19 cellular contexts compared by ENCODE assay signal in the genomic region with DNA sequence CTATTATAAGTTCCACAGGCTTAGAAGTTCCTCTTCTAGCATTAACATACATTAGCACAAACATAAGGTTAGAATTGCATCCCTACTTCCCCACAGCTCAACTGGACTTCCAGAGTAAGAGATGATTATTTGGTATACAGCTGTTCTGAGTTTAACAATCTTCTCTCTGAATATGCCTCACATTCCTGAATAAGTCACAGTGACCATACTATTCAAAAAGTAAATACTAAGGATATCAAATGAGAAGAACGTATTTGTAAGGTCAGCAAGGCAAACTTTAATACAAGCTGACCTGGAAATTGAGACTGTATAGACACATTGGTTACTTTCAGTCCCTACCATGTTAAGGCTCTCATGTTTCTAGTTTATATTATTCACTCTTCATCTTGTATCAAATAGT. TPM values are rescaled to one million over a fixed set of nuclear protein-coding genes. Genes with fewer than 3 reads are reported as not detected.
DNase-seq lines count a peak whose midpoint lies in the region; ATAC-seq, FAIRE-seq and TF ChIP-seq lines count a peak whose summit lies in the region.
"Had no signal": no experiment of that assay in that cellular context is flagged by ENCODE, and none has a peak within 500 bp of the region (broad histone marks: within the 10 kb centered on the region; RNA-seq: fewer than 3 reads in every experiment).

No MANE protein-coding gene starts in this region.

- H4K5ac ChIP-seq in IMR-90 (ENCODE audit: low read depth, low read length): no peak overlapping the region
- H4K5ac ChIP-seq in H1 (ENCODE audit: insufficient read length, low read depth, low read length): no peak overlapping the region

- H3K23me2 ChIP-seq in H1 (ENCODE audit: low read depth, low read length): no peaks in the 10 kb centered on the region

- H3K4me1 ChIP-seq in HepG2 (ENCODE audit: insufficient read depth, low read length) (peaks cover 33% of the 10 kb centered on the region), right lobe of liver (peaks cover 0 to 8% (median 0%) of the 10 kb centered on the region in 4 donors), IMR-90 (ENCODE audit: control insufficient read depth, insufficient read depth, low read length) (peaks cover 10% of the 10 kb centered on the region), H1 (replicated peaks in 1 of 4; ENCODE audit: control insufficient read depth in 3 of 4, insufficient read depth in 4 of 4, low read length in 3 of 4) (peaks cover 3 to 15% (median 7%) of the 10 kb centered on the region in 4 experiments), ascending aorta (no peaks in the 10 kb centered on the region), tibial nerve (peaks cover 0 to 3% (median 0%) of the 10 kb centered on the region in 4 donors)

- H2BK20ac ChIP-seq in IMR-90 (ENCODE audit: low read depth, low read length): 0 out of 2 replicates have a peak overlapping the region, but pooled peaks have one; percentile 36
- H2BK20ac ChIP-seq in H1 (ENCODE audit: low read length): no peak overlapping the region

- 70% methylated on average over 1 of the region's 1 CpG for WGBS in HepG2 (ENCODE audit: low lambda C conversion rate)
- 67% methylated on average over 1 of the region's 1 CpG for WGBS in right lobe of liver (ENCODE audit: insufficient coverage, low coverage, low lambda C conversion rate, missing lambda C conversion rate)
- no CpG with 5 or more reads among the region's 1 CpG for WGBS in IMR-90 (ENCODE audit: extremely low coverage in 2 of 2, insufficient read length in 1 of 2), 2 experiments
- 82% methylated on average over 1 of the region's 1 CpG; no CpG with 5 or more reads in 1 of the 2 experiments for WGBS in H1 (ENCODE audit: extremely low coverage in 1 of 2, insufficient coverage in 1 of 2, insufficient read length in 1 of 2, insufficient replicate concordance in 2 of 2, low coverage in 1 of 2, low lambda C conversion rate in 2 of 2, missing lambda C conversion rate in 1 of 2), 2 experiments
- WGBS in tibial nerve, 2 donors: 53 to 66% methylated on average over 1 of the region's 1 CpG

- no peak overlapping the region for H3K27ac Mint-ChIP-seq in activated naive CD8-positive, alpha-beta T cell treated with anti-CD3 and anti-CD28 coated beads, Interleukin-2, amount 50 U/mL, for 24 hours

- DNase-seq in HepG2 (ENCODE audit: low spot score) (no peak), right lobe of liver (no peak), IMR-90 (peak; percentile 82), H1 (ENCODE audit: low read depth in 1 of 2, low spot score in 2 of 2) (no peak), ascending aorta (ENCODE audit: low spot score in 2 of 2) (no peak), tibial nerve (ENCODE audit: low spot score in 2 of 2) (no peak)
- DNase-seq in activated naive CD8-positive, alpha-beta T cell treated with anti-CD3 and anti-CD28 coated beads, Interleukin-2, amount 50 U/mL, for 24 hours: no peak
- DNase-seq: C1 segment of cervical spinal cord, DND-41, H9, KBM-7, NCI-H1048, NCI-H146, NCI-H2081, NCI-H510A, NCI-H774 had no signal

- TF ChIP-seq POLR2A in HepG2 (IDR thresholded peaks at IDR 0.05; ENCODE audit: insufficient read depth in 1 of 2, low read depth in 2 of 2, low read length in 2 of 2) (no peak), right lobe of liver (IDR thresholded peaks at IDR 0.05) (no peak), IMR-90 (IDR thresholded peaks at IDR 0.05; ENCODE audit: low read depth, low read length) (no peak), H1 (IDR thresholded peaks at IDR 0.05; ENCODE audit: control extremely low read depth in 1 of 2, low read depth in 2 of 2, low read length in 2 of 2) (no peak), tibial nerve (IDR thresholded peaks at IDR 0.05) (no peak)

- H3K9ac ChIP-seq in HepG2 (ENCODE audit: insufficient read depth, low read depth, low read length): no peak overlapping the region
- no peak overlapping the region for H3K9ac ChIP-seq in IMR-90 (ENCODE audit: low read depth, low read length)
- H3K9ac ChIP-seq in H1 (replicated peaks in 1 of 4; ENCODE audit: extremely low read depth in 1 of 4, low read depth in 3 of 4, low read length in 3 of 4): no peak overlapping the region

- BruUV-seq in HepG2 (replicated peaks; lab: Mats Ljungman, UMichigan): no TSS peak
- no TSS peak for BruUV-seq in IMR-90 (replicated peaks; lab: Mats Ljungman, UMichigan)

- TF ChIP-seq RAD21 in HepG2 (CRISPR knock-in tag; IDR thresholded peaks at IDR 0.05): no peak
- no peak for TF ChIP-seq RAD21 in IMR-90 (IDR thresholded peaks at IDR 0.05; ENCODE audit: low read length)
- TF ChIP-seq RAD21 in H1 (IDR thresholded peaks at IDR 0.05 in 1 of 2, conservative IDR thresholded peaks at IDR 0.05 in 1 of 2; ENCODE audit: low read depth in 2 of 2, low read length in 2 of 2): no peak

- H3K36me3 Mint-ChIP-seq in activated naive CD8-positive, alpha-beta T cell treated with anti-CD3 and anti-CD28 coated beads, Interleukin-2, amount 50 U/mL, for 24 hours (ENCODE audit: low read depth): no peaks in the 10 kb centered on the region

- H3K9me3 ChIP-seq in HepG2 (ENCODE audit: low read length) (no peaks in the 10 kb centered on the region), right lobe of liver (no peaks in the 10 kb centered on the region), IMR-90 (ENCODE audit: control insufficient read depth, insufficient read depth, low read length) (no peaks in the 10 kb centered on the region), H1 (ENCODE audit: insufficient read depth in 2 of 2, low read depth in 1 of 2, low read length in 1 of 2) (no peaks in the 10 kb centered on the region), ascending aorta (no peaks in the 10 kb centered on the region), tibial nerve (no peaks in the 10 kb centered on the region)
- H3K9me3 ChIP-seq: SJSA1 had no signal

- H3K36me3 ChIP-seq in HepG2 (replicated peaks in 1 of 2; ENCODE audit: control insufficient read depth in 1 of 2, insufficient read depth in 2 of 2, low read length in 2 of 2) (no peaks in the 10 kb centered on the region; a peak in 1 of 5 replicates), right lobe of liver (no peaks in the 10 kb centered on the region), IMR-90 (ENCODE audit: control insufficient read depth, insufficient read depth, low read length) (no peaks in the 10 kb centered on the region), H1 (ENCODE audit: control insufficient read depth in 2 of 4, insufficient read depth in 4 of 4, low read length in 3 of 4) (no peaks in the 10 kb centered on the region), ascending aorta (no peaks in the 10 kb centered on the region), tibial nerve (no peaks in the 10 kb centered on the region)
- H3K36me3 ChIP-seq: SJSA1 had no signal

- H3K79me2 ChIP-seq in HepG2 (ENCODE audit: insufficient read depth, low read length) (peaks cover 75% of the 10 kb centered on the region), H1 (ENCODE audit: control insufficient read depth in 1 of 2, insufficient read depth in 2 of 2, low read length in 2 of 2) (peaks cover 0 to 91% of the 10 kb centered on the region in 2 experiments; a peak in 2 of 4 replicates)

- H4K91ac ChIP-seq in IMR-90 (ENCODE audit: insufficient read depth, low read depth, low read length) (0 out of 2 replicates have a peak overlapping the region, but pooled peaks have one; percentile 1), H1 (replicated peaks; ENCODE audit: insufficient read length, low read length) (no peak overlapping the region)

- H3K4me2 ChIP-seq in HepG2 (ENCODE audit: low read depth, low read length) (no peak overlapping the region), IMR-90 (ENCODE audit: low read depth, low read length) (peak overlapping the region; percentile 48; the same call in 1 of the 2 replicates), H1 (ENCODE audit: insufficient read depth in 1 of 2, low read depth in 2 of 2, low read length in 2 of 2) (no peak overlapping the region)

- H3K18ac ChIP-seq in IMR-90 (ENCODE audit: low read depth, low read length) (no peak overlapping the region), H1 (ENCODE audit: extremely low read depth, low read length) (no peak overlapping the region)

- H2BK5ac ChIP-seq in IMR-90 (ENCODE audit: low read depth, low read length, poor library complexity, severe bottlenecking) (peak overlapping the region; percentile 64), H1 (ENCODE audit: low read depth, low read length) (no peak overlapping the region)

- no peak overlapping the region for H2AK5ac ChIP-seq in IMR-90 (ENCODE audit: low read depth, low read length)
- H2AK5ac ChIP-seq in H1 (ENCODE audit: low read depth, low read length): no peak overlapping the region

- dilution Hi-C loops in IMR-90 (cut with HindIII; ENCODE audit: low sequenced_read_pairs, unreplicated experiment): no loop called here

- H4K8ac ChIP-seq in IMR-90 (ENCODE audit: low read depth in 2 of 2, low read length in 2 of 2): peak overlapping the region in 1 of 2 experiments; percentile 42; a peak in 1 of 4 replicates
- H4K8ac ChIP-seq in H1 (ENCODE audit: extremely low read depth, insufficient read depth, low read length): no peak overlapping the region

- H3K79me1 ChIP-seq in IMR-90 (ENCODE audit: low read depth in 1 of 2, low read length in 2 of 2) (no peaks in the 10 kb centered on the region), H1 (ENCODE audit: low read depth, low read length) (0 out of 2 replicates have a peak, but pooled peaks cover 6% of the 10 kb centered on the region)

- H3K27ac ChIP-seq in HepG2 (ENCODE audit: extremely low read length, insufficient read depth, low read length): no peak overlapping the region
- no peak overlapping the region for H3K27ac ChIP-seq in right lobe of liver
- H3K27ac ChIP-seq in IMR-90 (ENCODE audit: insufficient read depth, low read length): peak overlapping the region; percentile 57; the same call in 1 of the 2 replicates
- H3K27ac ChIP-seq in H1 (ENCODE audit: low read depth, low read length): no peak overlapping the region
- H3K27ac ChIP-seq in ascending aorta: no peak overlapping the region
- H3K27ac ChIP-seq in tibial nerve: no peak overlapping the region
- H3K27ac ChIP-seq: SJSA1 had no signal

- H2AK9ac ChIP-seq in IMR-90 (replicated peaks; ENCODE audit: low read depth, low read length, poor library complexity): no peak overlapping the region

- no peak overlapping the region for H2BK120ac ChIP-seq in IMR-90 (ENCODE audit: low read depth, low read length)
- no peak overlapping the region for H2BK120ac ChIP-seq in H1 (replicated peaks; ENCODE audit: low read depth, low read length)

- H3K4me3 ChIP-seq in HepG2 (replicated peaks in 1 of 3; ENCODE audit: insufficient read depth in 1 of 3, low read depth in 2 of 3, low read length in 3 of 3) (no peak overlapping the region), right lobe of liver (no peak overlapping the region), IMR-90 (ENCODE audit: insufficient read depth, low read depth, low read length) (no peak overlapping the region), H1 (ENCODE audit: extremely low read depth in 1 of 4, insufficient read depth in 2 of 4, low read depth in 3 of 4, low read length in 4 of 4) (no peak overlapping the region), ascending aorta (no peak overlapping the region), tibial nerve (no peak overlapping the region)
- H3K4me3 ChIP-seq: SJSA1 had no signal

- H3K27me3 ChIP-seq in HepG2 (ENCODE audit: control insufficient read depth in 1 of 2, insufficient read depth in 2 of 2, low read length in 2 of 2): no peaks in the 10 kb centered on the region
- H3K27me3 ChIP-seq in right lobe of liver: no peaks in the 10 kb centered on the region
- H3K27me3 ChIP-seq in IMR-90 (ENCODE audit: control insufficient read depth, insufficient read depth, low read length): no peaks in the 10 kb centered on the region; the same call in 1 of the 2 replicates
- no peaks in the 10 kb centered on the region for H3K27me3 ChIP-seq in H1 (replicated peaks in 1 of 4; ENCODE audit: control insufficient read depth in 3 of 4, extremely low read depth in 1 of 4, insufficient read depth in 3 of 4, low read length in 3 of 4)
- H3K27me3 ChIP-seq in ascending aorta: no peaks in the 10 kb centered on the region
- H3K27me3 ChIP-seq in tibial nerve: no peaks in the 10 kb centered on the region
- H3K27me3 ChIP-seq: SJSA1 had no signal

- peaks cover 27% of the 10 kb centered on the region for H3K27me3 Mint-ChIP-seq in activated naive CD8-positive, alpha-beta T cell treated with anti-CD3 and anti-CD28 coated beads, Interleukin-2, amount 50 U/mL, for 24 hours

- POLR2A ChIA-PET in HepG2 (lab: Yijun Ruan, JAX): no interaction called here
- POLR2A ChIA-PET in IMR-90 (lab: Charles Lee; ENCODE audit: unreplicated experiment): no interaction called here
- POLR2A ChIA-PET in H1 (lab: Charles Lee; ENCODE audit: partially characterized antibody): interaction anchor here (1.2 to 2.1 kb wide), 2 partner anchors 23 to 30 kb away, joined by 3 to 8 read pairs; no protein-coding TSS in a partner anchor

- no peaks in the 10 kb centered on the region; the same call in none of the 2 replicates for H3K9me1 ChIP-seq in IMR-90 (ENCODE audit: insufficient read depth, low read length)

- H3K4me3 Mint-ChIP-seq in activated naive CD8-positive, alpha-beta T cell treated with anti-CD3 and anti-CD28 coated beads, Interleukin-2, amount 50 U/mL, for 24 hours: no peak overlapping the region
- H3K4me3 Mint-ChIP-seq: H9 had no signal

- H3K4me1 Mint-ChIP-seq in activated naive CD8-positive, alpha-beta T cell treated with anti-CD3 and anti-CD28 coated beads, Interleukin-2, amount 50 U/mL, for 24 hours: peaks cover 6% of the 10 kb centered on the region

- H4K20me1 ChIP-seq in HepG2 (ENCODE audit: insufficient read depth, low read length): peaks cover 3% of the 10 kb centered on the region; the same call in 1 of the 2 replicates
- H4K20me1 ChIP-seq in IMR-90 (ENCODE audit: insufficient read depth, low read length): peaks cover 5% of the 10 kb centered on the region; the same call in 1 of the 2 replicates
- peaks cover 0 to 3% of the 10 kb centered on the region in 2 experiments for H4K20me1 ChIP-seq in H1 (replicated peaks in 1 of 2; ENCODE audit: control insufficient read depth in 1 of 2, insufficient read depth in 2 of 2, low read length in 2 of 2)

- no peak for TF ChIP-seq EP300 in HepG2 (IDR thresholded peaks at IDR 0.05; ENCODE audit: low read depth in 2 of 2, low read length in 2 of 2)
- TF ChIP-seq EP300 in HepG2 (CRISPR knock-in tag; IDR thresholded peaks at IDR 0.05; ENCODE audit: borderline replicate concordance): no peak
- TF ChIP-seq EP300 in H1 (IDR thresholded peaks at IDR 0.05; ENCODE audit: borderline replicate concordance in 1 of 2, low read depth in 2 of 2, low read length in 2 of 2): no peak
- no peak for TF ChIP-seq EP300 in tibial nerve (IDR thresholded peaks at IDR 0.05)

- intact Hi-C loops in HepG2 (cut with micrococcal nuclease; ENCODE audit: unreplicated experiment): no loop called here
- intact Hi-C loops in right lobe of liver (cut with DNase I): no loop called here
- intact Hi-C loops in IMR-90 (cut with micrococcal nuclease): loop anchor here (5.0 kb wide), 2 partner anchors 198 to 333 kb away; a partner anchor contains a TSS
- intact Hi-C loops in ascending aorta (cut with DNase I): loop anchor here (10.0 kb wide), 1 partner anchor 725 kb away; no protein-coding TSS in a partner anchor

- no peak for ATAC-seq in HepG2
- ATAC-seq in right lobe of liver: no peak
- peak; percentile 84 for ATAC-seq in IMR-90 (ENCODE audit: low read depth)
- ATAC-seq in activated naive CD8-positive, alpha-beta T cell treated with anti-CD3 and anti-CD28 coated beads, Interleukin-2, amount 50 U/mL, for 24 hours: no peak

- in situ Hi-C loops in HepG2 (cut with HindIII; ENCODE audit: extremely low pct_ligation_motif_present, low pct_unique_long_range_greater_than_20kb) (no loop called here), IMR-90 (cut with MboI; ENCODE audit: low sequenced_read_pairs) (loop anchor here (10.0 kb wide), 1 partner anchor 335 kb away; a partner anchor contains a TSS)

- H3K9me3 Mint-ChIP-seq in activated naive CD8-positive, alpha-beta T cell treated with anti-CD3 and anti-CD28 coated beads, Interleukin-2, amount 50 U/mL, for 24 hours: no peaks in the 10 kb centered on the region
- H3K9me3 Mint-ChIP-seq: H9 had no signal

- H3K4ac ChIP-seq in IMR-90 (ENCODE audit: low read depth, low read length) (no peak overlapping the region), H1 (replicated peaks; ENCODE audit: insufficient read length, low read depth, low read length) (no peak overlapping the region)

- no peak overlapping the region for H2BK12ac ChIP-seq in H1 (ENCODE audit: low read depth, low read length)

- no peak overlapping the region for H3K23ac ChIP-seq in IMR-90 (ENCODE audit: low read depth, low read length)
- no peak overlapping the region for H3K23ac ChIP-seq in H1 (ENCODE audit: insufficient read length)

- CTCF ChIA-PET in HepG2 (lab: Yijun Ruan, JAX; ENCODE audit: low intra/inter-chr PET ratio, low total read pairs): no interaction called here
- CTCF ChIA-PET in IMR-90 (lab: Yijun Ruan, JAX): interaction anchor here (1.0 to 1.2 kb wide), 2 partner anchors 10 to 38 kb away, joined by 3 to 4 read pairs; no protein-coding TSS in a partner anchor
- CTCF ChIA-PET in H1 (lab: Charles Lee; ENCODE audit: partially characterized antibody): interaction anchor here (0.6 to 2.5 kb wide), 4 partner anchors 12 to 38 kb away, joined by 3 to 7 read pairs (median 4); no protein-coding TSS in a partner anchor

- H2BK15ac ChIP-seq in IMR-90 (ENCODE audit: low read depth, low read length): no peak overlapping the region
- H2BK15ac ChIP-seq in H1 (ENCODE audit: low read length): no peak overlapping the region

- FAIRE-seq in HepG2 (lab: Jason Lieb, UNC): no peak
- FAIRE-seq in H1 (lab: Jason Lieb, UNC): peak; percentile 24
- FAIRE-seq: A204.1, GM19239 had no signal

- H3K56ac ChIP-seq in IMR-90 (ENCODE audit: extremely low read depth, insufficient read depth, low read length) (no peak overlapping the region), H1 (replicated peaks; ENCODE audit: insufficient read length, low read depth, low read length) (no peak overlapping the region)

- H3K14ac ChIP-seq in IMR-90 (replicated peaks; ENCODE audit: low read depth, low read length) (no peak overlapping the region), H1 (ENCODE audit: insufficient read length) (no peak overlapping the region)

- H2AFZ ChIP-seq in HepG2 (ENCODE audit: low read length) (no peak overlapping the region), IMR-90 (replicated peaks; ENCODE audit: low read length, poor library complexity) (no peak overlapping the region), H1 (ENCODE audit: low read length) (no peak overlapping the region)

- TF ChIP-seq CTCF in HepG2 (CRISPR knock-in tag; IDR thresholded peaks at IDR 0.05) (no peak), right lobe of liver (IDR thresholded peaks at IDR 0.05) (no peak), IMR-90 (conservative IDR thresholded peaks at IDR 0.05; ENCODE audit: low read depth, low read length) (no peak), H1 (IDR thresholded peaks at IDR 0.05; ENCODE audit: control extremely low read depth in 1 of 3, insufficient read depth in 1 of 3, low read depth in 1 of 3, low read length in 3 of 3) (no peak), ascending aorta (IDR thresholded peaks at IDR 0.05) (no peak), tibial nerve (IDR thresholded peaks at IDR 0.05) (no peak)

RNA-seq across cellular contexts. Expression of a gene that starts 21.3 kb away (rescaled TPM):
- total RNA-seq in HepG2 (2016; rRNA removed; fragmentation: Illumina TruSeq; extraction: Trizol) (31.5 and 50.9 TPM in 2 replicates), right lobe of liver (1 to 10 TPM; 1.3 to 3.6 (median 1.9) TPM), IMR-90 (2012; rRNA removed) (0.28 and 0.36 TPM in 2 replicates), ascending aorta (0.53 TPM), tibial nerve (1 to 10 TPM; 1.7 to 8.4 (median 5.5) TPM)
- 10.7 and 12.1 TPM in 2 replicates for total RNA-seq in HepG2 (2016; cell fraction: cytosol; rRNA removed; fragmentation: Illumina TruSeq; extraction: Trizol; ENCODE audit: low read depth)
- total RNA-seq in HepG2 (2016; cell fraction: insoluble cytoplasmic fraction; rRNA removed; fragmentation: Illumina TruSeq; extraction: Trizol): 28.3 and 52.2 TPM in 2 replicates
- total RNA-seq in HepG2 (2016; cell fraction: membrane; rRNA removed; fragmentation: Illumina TruSeq; extraction: Trizol): 36.7 and 36.8 TPM in 2 replicates
- 24.3 and 28.3 TPM in 2 replicates for total RNA-seq in HepG2 (2016; cell fraction: nucleus; rRNA removed; fragmentation: Illumina TruSeq; extraction: Trizol)
- polyA plus RNA-seq in HepG2 (2011; rRNA removed) (19.7 and 28.1 TPM in 2 replicates), IMR-90 (2012; rRNA removed) (0.10 and 0.14 TPM in 2 replicates), H1 (2011; rRNA removed) (77.0 and 93.2 TPM in 2 replicates)
- polyA plus RNA-seq in HepG2 (2011; cell fraction: cytosol; rRNA removed): 15.0 and 17.4 TPM in 2 replicates
- 18.1 and 19.3 TPM in 2 replicates for polyA plus RNA-seq in HepG2 (2011; cell fraction: nucleus; rRNA removed)
- 12.1 and 12.8 TPM in 2 replicates for polyA plus RNA-seq in HepG2 (2012)
- 4.2 and 4.9 TPM in 2 replicates for polyA plus RNA-seq in HepG2 (2016; cell fraction: cytosol; fragmentation: Illumina TruSeq; extraction: Trizol; ENCODE audit: low read depth)
- 20.4 and 24.5 TPM in 2 replicates for polyA plus RNA-seq in HepG2 (2016; cell fraction: insoluble cytoplasmic fraction; fragmentation: Illumina TruSeq; extraction: Trizol; ENCODE audit: low read depth)
- polyA plus RNA-seq in HepG2 (2016; cell fraction: membrane; fragmentation: Illumina TruSeq; extraction: Trizol; ENCODE audit: low read depth): 8.8 and 10.3 TPM in 2 replicates
- 21.9 and 25.3 TPM in 2 replicates for polyA plus RNA-seq in HepG2 (2016; cell fraction: nucleus; fragmentation: Illumina TruSeq; extraction: Trizol; ENCODE audit: insufficient read depth, low read depth)
- 13.7 and 123 TPM in 2 replicates for polyA minus RNA-seq in HepG2 (2011; rRNA and poly(A)+ RNA removed; ENCODE audit: low replicate concordance)
- polyA minus RNA-seq in HepG2 (2011; cell fraction: cytosol; rRNA and poly(A)+ RNA removed): 35.0 and 40.7 TPM in 2 replicates
- polyA minus RNA-seq in HepG2 (2011; cell fraction: nucleus; rRNA and poly(A)+ RNA removed): 26.1 and 27.2 TPM in 2 replicates
- 0.03 TPM in 2 replicates for polyA plus RNA-seq in IMR-90 (2012; cell fraction: cytosol; rRNA removed)
- 0.46 and 0.58 TPM in 2 replicates for polyA plus RNA-seq in IMR-90 (2012; cell fraction: nucleus; rRNA removed; ENCODE audit: low replicate concordance)
- total RNA-seq in H1 (2021; fragmentation: NEBNext Ultra II Directional; extraction: Animal tissue kit (Norgen Biotek cat#: 25700)): 232 and 237 TPM in 2 replicates
- 72.8 TPM for polyA plus RNA-seq in H1 (2011; cell fraction: cytosol; rRNA removed)
- polyA plus RNA-seq in H1 (2011; cell fraction: nucleus; rRNA removed): 59.1 TPM
- 99.2 to 116 TPM (median 108 TPM) in 4 replicates for polyA plus RNA-seq in H1 (2012, experiment 1 of 2)
- 69.6 TPM for polyA plus RNA-seq in H1 (2012, experiment 2 of 2)
- 88.5 TPM for polyA plus RNA-seq in H1 (2013, experiment 1 of 2)
- polyA plus RNA-seq in H1 (2013, experiment 2 of 2): 92.9 TPM
- 505 and 571 TPM in 2 replicates for polyA minus RNA-seq in H1 (2011; rRNA and poly(A)+ RNA removed)
- polyA minus RNA-seq in H1 (2011; cell fraction: cytosol; rRNA and poly(A)+ RNA removed): 196 TPM
- polyA minus RNA-seq in H1 (2011; cell fraction: nucleus; rRNA and poly(A)+ RNA removed): 104 TPM

RNA-seq across cellular contexts. Expression of a gene that starts 27.1 kb away (rescaled TPM):
- total RNA-seq in HepG2 (2016; rRNA removed; fragmentation: Illumina TruSeq; extraction: Trizol): 0.02 TPM in 1 of 2 replicates, not detected in the other
- under 0.01 and 0.09 TPM in 2 replicates for total RNA-seq in HepG2 (2016; cell fraction: cytosol; rRNA removed; fragmentation: Illumina TruSeq; extraction: Trizol; ENCODE audit: low read depth)
- 0.02 TPM in 1 of 2 replicates, not detected in the other for total RNA-seq in HepG2 (2016; cell fraction: insoluble cytoplasmic fraction; rRNA removed; fragmentation: Illumina TruSeq; extraction: Trizol)
- total RNA-seq in HepG2 (2016; cell fraction: membrane; rRNA removed; fragmentation: Illumina TruSeq; extraction: Trizol): 0.03 TPM in 2 replicates
- 0.06 and 0.09 TPM in 2 replicates for total RNA-seq in HepG2 (2016; cell fraction: nucleus; rRNA removed; fragmentation: Illumina TruSeq; extraction: Trizol)
- polyA plus RNA-seq in HepG2 (2011; rRNA removed): 0.01 and 0.04 TPM in 2 replicates
- polyA plus RNA-seq in HepG2 (2011; cell fraction: cytosol; rRNA removed): 0.03 and 0.04 TPM in 2 replicates
- 0.02 and 0.05 TPM in 2 replicates for polyA plus RNA-seq in HepG2 (2011; cell fraction: nucleus; rRNA removed)
- 0.01 TPM in 1 of 2 replicates, not detected in the other for polyA plus RNA-seq in HepG2 (2012)
- not detected in 2 replicates for polyA plus RNA-seq in HepG2 (2016; cell fraction: cytosol; fragmentation: Illumina TruSeq; extraction: Trizol; ENCODE audit: low read depth)
- 0.03 TPM in 1 of 2 replicates, not detected in the other for polyA plus RNA-seq in HepG2 (2016; cell fraction: insoluble cytoplasmic fraction; fragmentation: Illumina TruSeq; extraction: Trizol; ENCODE audit: low read depth)
- not detected in 2 replicates for polyA plus RNA-seq in HepG2 (2016; cell fraction: membrane; fragmentation: Illumina TruSeq; extraction: Trizol; ENCODE audit: low read depth)
- polyA plus RNA-seq in HepG2 (2016; cell fraction: nucleus; fragmentation: Illumina TruSeq; extraction: Trizol; ENCODE audit: insufficient read depth, low read depth): 0.07 TPM in 1 of 2 replicates, not detected in the other
- polyA minus RNA-seq in HepG2 (2011; rRNA and poly(A)+ RNA removed; ENCODE audit: low replicate concordance): 0.08 and 2.8 TPM in 2 replicates
- polyA minus RNA-seq in HepG2 (2011; cell fraction: cytosol; rRNA and poly(A)+ RNA removed): 0.09 and 0.30 TPM in 2 replicates
- polyA minus RNA-seq in HepG2 (2011; cell fraction: nucleus; rRNA and poly(A)+ RNA removed): 0.12 and 0.26 TPM in 2 replicates
- total RNA-seq in right lobe of liver: under 1 TPM; 0.12 to 0.74 (median 0.40) TPM
- total RNA-seq in IMR-90 (2012; rRNA removed): 1.4 and 2.0 TPM in 2 replicates
- polyA plus RNA-seq in IMR-90 (2012; rRNA removed): 4.7 and 5.9 TPM in 2 replicates
- polyA plus RNA-seq in IMR-90 (2012; cell fraction: cytosol; rRNA removed): 5.6 and 18.2 TPM in 2 replicates
- polyA plus RNA-seq in IMR-90 (2012; cell fraction: nucleus; rRNA removed; ENCODE audit: low replicate concordance): 4.1 and 7.9 TPM in 2 replicates
- 11.4 and 11.5 TPM in 2 replicates for total RNA-seq in H1 (2021; fragmentation: NEBNext Ultra II Directional; extraction: Animal tissue kit (Norgen Biotek cat#: 25700))
- polyA plus RNA-seq in H1 (2011; rRNA removed): 7.8 and 8.7 TPM in 2 replicates
- polyA plus RNA-seq in H1 (2011; cell fraction: cytosol; rRNA removed): 4.7 TPM
- polyA plus RNA-seq in H1 (2011; cell fraction: nucleus; rRNA removed): 5.7 TPM
- polyA plus RNA-seq in H1 (2012, experiment 1 of 2): 5.8 to 9.0 TPM (median 7.0 TPM) in 4 replicates
- 6.6 TPM for polyA plus RNA-seq in H1 (2012, experiment 2 of 2)
- polyA plus RNA-seq in H1 (2013, experiment 1 of 2): 15.9 TPM
- 14.8 TPM for polyA plus RNA-seq in H1 (2013, experiment 2 of 2)
- polyA minus RNA-seq in H1 (2011; rRNA and poly(A)+ RNA removed): 5.5 and 6.7 TPM in 2 replicates
- polyA minus RNA-seq in H1 (2011; cell fraction: cytosol; rRNA and poly(A)+ RNA removed): 14.4 TPM
- polyA minus RNA-seq in H1 (2011; cell fraction: nucleus; rRNA and poly(A)+ RNA removed): 5.1 TPM
- 129 TPM for total RNA-seq in ascending aorta
- 100 to 1,000 TPM in 2 of 4 donors, 10 to 100 TPM in 2; 44.7 to 328 (median 169) TPM for total RNA-seq in tibial nerve

Comparison
In these comparisons a context has a peak if more than half of its experiments do, and no peak if none do; other contexts are left out.
1. intact Hi-C loops: an anchor here in IMR-90 (5.0 kb wide) and ascending aorta (10.0 kb wide); none called in HepG2 and right lobe of liver.